17 cellular contexts compared by ENCODE assay signal in the genomic region with DNA sequence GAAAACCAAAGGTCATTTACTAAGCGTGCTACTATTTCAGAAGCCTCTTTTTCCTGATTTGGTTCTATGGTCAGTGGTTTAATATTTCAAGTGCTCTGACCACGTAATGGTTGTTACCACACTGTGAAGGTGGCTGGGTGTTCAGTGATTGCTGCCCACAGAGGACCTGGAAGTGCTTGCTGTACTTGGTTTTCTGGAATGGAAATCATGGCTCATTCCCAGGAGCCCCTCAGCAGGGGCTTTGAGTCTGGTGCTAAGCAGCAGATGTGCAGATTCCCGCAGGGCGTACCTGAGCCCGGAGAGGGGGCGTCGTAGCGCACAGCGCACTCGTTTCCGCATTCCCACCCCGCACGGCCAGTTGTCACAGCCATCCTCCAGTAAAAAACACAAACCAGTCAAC. TPM values are rescaled to one million over a fixed set of nuclear protein-coding genes. Genes with fewer than 3 reads are reported as not detected.
DNase-seq lines count a peak whose midpoint lies in the region; ATAC-seq and TF ChIP-seq lines count a peak whose summit lies in the region.
"Had no signal": no experiment of that assay in that cellular context is flagged by ENCODE, and none has a peak within 500 bp of the region (broad histone marks: within the 10 kb centered on the region; RNA-seq: fewer than 3 reads in every experiment).

No MANE protein-coding gene starts in this region.

- no peak overlapping the region for H2AK5ac ChIP-seq in mesenchymal stem cell (ENCODE audit: low read length, severe bottlenecking)

- H3K36me3 ChIP-seq in BE2C (no peaks in the 10 kb centered on the region), HEK293 (ENCODE audit: control insufficient read depth in 2 of 2, insufficient read depth in 1 of 2, low read length in 2 of 2) (peaks cover 0 to 6% of the 10 kb centered on the region in 2 experiments; a peak in 2 of 3 replicates), mesenchymal stem cell (ENCODE audit: control insufficient read depth in 1 of 2, insufficient read depth in 2 of 2, low read depth in 1 of 2, low read length in 2 of 2) (peaks cover 8 to 19% of the 10 kb centered on the region in 2 experiments)
- H3K36me3 ChIP-seq: MG63 had no signal

- no peak for ATAC-seq in GM19467 (IDR thresholded peaks at IDR 0.05; ENCODE audit: unreplicated experiment)
- ATAC-seq in effector memory CD8-positive, alpha-beta T cell (replicated peaks) = no peak
- no peak for ATAC-seq in HG03460 (IDR thresholded peaks at IDR 0.05; ENCODE audit: unreplicated experiment)
- ATAC-seq: stimulated activated memory B cell treated with anti-CD40 and anti-IgM and Interleukin-4, amounts not matched to agents 10 μg/mL and 1 μg/mL and 100 μg/mL, for 72 hours had no signal

- H3K4me3 ChIP-seq in BE2C (ENCODE audit: low read depth, low read length) (peak overlapping the region; percentile 39), HEK293 (ENCODE audit: low read depth, low read length) (no peak overlapping the region), choroid plexus epithelial cell (ENCODE audit: low read depth, low read length) (no peak overlapping the region), mesenchymal stem cell (ENCODE audit: insufficient read depth in 1 of 2, low read depth in 1 of 2, low read length in 2 of 2) (no peak overlapping the region)
- H3K4me3 ChIP-seq: MG63, skin epidermis had no signal

- H2BK5ac ChIP-seq in mesenchymal stem cell (ENCODE audit: low read depth, low read length, poor library complexity, severe bottlenecking) = no peak overlapping the region

- H3K79me1 ChIP-seq in mesenchymal stem cell (replicated peaks; ENCODE audit: low read length, poor library complexity, severe bottlenecking) = peaks cover 51% of the 10 kb centered on the region

- no peaks in the 10 kb centered on the region for H3K9me3 ChIP-seq in BE2C
- no peaks in the 10 kb centered on the region for H3K9me3 ChIP-seq in HEK293 (ENCODE audit: control insufficient read depth, insufficient read depth, low read depth, low read length)
- H3K9me3 ChIP-seq in mesenchymal stem cell (ENCODE audit: control insufficient read depth, low read length) = no peaks in the 10 kb centered on the region
- H3K9me3 ChIP-seq: MG63, neutrophil had no signal

- H3K4me3 Mint-ChIP-seq in effector memory CD8-positive, alpha-beta T cell = no peak overlapping the region
- no peak overlapping the region for H3K4me3 Mint-ChIP-seq in activated CD4-positive, alpha-beta T cell treated with anti-CD3 and anti-CD28 coated beads, Interleukin-2, amount 10 ng/mL, durations not matched to agents 24 days and 14 days
- H3K4me3 Mint-ChIP-seq: dendritic cell treated with granulocyte-macrophage colony-stimulating factor and Interleukin-4, amounts not matched to agents 40 ng/mL and 50 ng/mL, for 4 days had no signal

- H3K4ac ChIP-seq in mesenchymal stem cell (ENCODE audit: low read depth in 1 of 2, low read length in 2 of 2) = peak overlapping the region in 1 of 2 experiments; percentile 61

- H2BK12ac ChIP-seq in mesenchymal stem cell (ENCODE audit: low read length in 2 of 2) = no peak overlapping the region

- H3K4me2 ChIP-seq in mesenchymal stem cell (ENCODE audit: low read length, poor library complexity, severe bottlenecking) = no peak overlapping the region

- 97% methylated on average over 13 of the region's 13 CpGs for WGBS in mesenchymal stem cell

- POLR2A ChIA-PET in HEK293 (lab: Yijun Ruan, JAX) = no interaction called here

- peaks cover 49 to 58% of the 10 kb centered on the region in 2 donors for H3K4me1 Mint-ChIP-seq in effector memory CD8-positive, alpha-beta T cell (ENCODE audit: low read depth in 2 of 2)
- peaks cover 60% of the 10 kb centered on the region for H3K4me1 Mint-ChIP-seq in activated CD4-positive, alpha-beta T cell treated with anti-CD3 and anti-CD28 coated beads, Interleukin-2, amount 10 ng/mL, durations not matched to agents 24 days and 14 days

- H3K9ac ChIP-seq in mesenchymal stem cell (ENCODE audit: low read length) = no peak overlapping the region

- H2AFZ ChIP-seq in mesenchymal stem cell (ENCODE audit: low read depth, low read length) = no peak overlapping the region

- no peaks in the 10 kb centered on the region for H3K9me3 Mint-ChIP-seq in effector memory CD8-positive, alpha-beta T cell
- H3K9me3 Mint-ChIP-seq in activated CD4-positive, alpha-beta T cell treated with anti-CD3 and anti-CD28 coated beads, Interleukin-2, amount 10 ng/mL, durations not matched to agents 24 days and 14 days = no peaks in the 10 kb centered on the region
- H3K9me3 Mint-ChIP-seq: dendritic cell treated with granulocyte-macrophage colony-stimulating factor and Interleukin-4, amounts not matched to agents 40 ng/mL and 50 ng/mL, for 4 days; stimulated activated memory B cell treated with anti-CD40 and anti-IgM and Interleukin-4, amounts not matched to agents 10 μg/mL and 1 μg/mL and 100 μg/mL, for 72 hours had no signal

- TF ChIP-seq CTCF in BE2C (IDR thresholded peaks at IDR 0.05; ENCODE audit: low read depth, low read length) (0 out of 2 replicates have a peak, but pooled peaks have one; percentile 16), HEK293 (tag by site-specific recombination; IDR thresholded peaks at IDR 0.05) (no peak), choroid plexus epithelial cell (conservative IDR thresholded peaks at IDR 0.05; ENCODE audit: low read depth, low read length) (no peak)

- peak; percentile 27 for DNase-seq in BE2C
- DNase-seq in choroid plexus epithelial cell (ENCODE audit: low read depth) = peak; percentile 33
- DNase-seq in mesenchymal stem cell = no peak
- DNase-seq in effector memory CD8-positive, alpha-beta T cell = no peak
- DNase-seq in activated CD4-positive, alpha-beta T cell treated with anti-CD3 and anti-CD28 coated beads, Interleukin-2, amount 10 ng/mL, durations not matched to agents 24 days and 14 days = no peak
- DNase-seq: activated CD4-positive, alpha-beta T cell treated with anti-CD3 and anti-CD28 coated beads, Interleukin-2, amount 50 U/mL, for 4 hours; aorta; MG63; NCI-H2171; SIG-M5 had no signal

- H2BK15ac ChIP-seq in mesenchymal stem cell (ENCODE audit: low read depth, poor library complexity, severe bottlenecking) = no peak overlapping the region

- peaks cover 12% of the 10 kb centered on the region for H3K4me1 ChIP-seq in BE2C
- H3K4me1 ChIP-seq in HEK293 (ENCODE audit: control insufficient read depth, insufficient read depth, low read length) = 0 out of 2 replicates have a peak, but pooled peaks cover 5% of the 10 kb centered on the region
- H3K4me1 ChIP-seq in mesenchymal stem cell (ENCODE audit: control insufficient read depth, insufficient read depth, low read depth, low read length) = peaks cover 9% of the 10 kb centered on the region

- intact Hi-C loops in activated CD4-positive, alpha-beta T cell treated with anti-CD3 and anti-CD28 coated beads, Interleukin-2, amount 10 ng/mL, durations not matched to agents 24 days and 14 days (cut with micrococcal nuclease) = loop anchor here (10.0 kb wide), 1 partner anchor 1003 kb away; no protein-coding TSS in a partner anchor

- H4K91ac ChIP-seq in mesenchymal stem cell (ENCODE audit: low read length) = no peak overlapping the region

- no peak overlapping the region for H3K23ac ChIP-seq in mesenchymal stem cell (ENCODE audit: low read length in 2 of 2)

- H3K27me3 ChIP-seq in BE2C (no peaks in the 10 kb centered on the region), mesenchymal stem cell (ENCODE audit: control insufficient read depth in 1 of 2, insufficient read depth in 1 of 2, low read length in 2 of 2) (no peaks in the 10 kb centered on the region)
- H3K27me3 ChIP-seq: MG63, neutrophil had no signal

- peak overlapping the region in 1 of 2 donors; percentile 26 for H3K27ac Mint-ChIP-seq in effector memory CD8-positive, alpha-beta T cell
- no peak overlapping the region for H3K27ac Mint-ChIP-seq in activated CD4-positive, alpha-beta T cell treated with anti-CD3 and anti-CD28 coated beads, Interleukin-2, amount 10 ng/mL, durations not matched to agents 24 days and 14 days
- H3K27ac Mint-ChIP-seq: dendritic cell treated with granulocyte-macrophage colony-stimulating factor and Interleukin-4, amounts not matched to agents 40 ng/mL and 50 ng/mL, for 4 days had no signal

- CTCF ChIA-PET in HEK293 (lab: Yijun Ruan, JAX) = no interaction called here

- H3K27me3 Mint-ChIP-seq in effector memory CD8-positive, alpha-beta T cell = no peaks in the 10 kb centered on the region
- H3K27me3 Mint-ChIP-seq in activated CD4-positive, alpha-beta T cell treated with anti-CD3 and anti-CD28 coated beads, Interleukin-2, amount 10 ng/mL, durations not matched to agents 24 days and 14 days = no peaks in the 10 kb centered on the region
- H3K27me3 Mint-ChIP-seq: dendritic cell treated with granulocyte-macrophage colony-stimulating factor and Interleukin-4, amounts not matched to agents 40 ng/mL and 50 ng/mL, for 4 days; stimulated activated memory B cell treated with anti-CD40 and anti-IgM and Interleukin-4, amounts not matched to agents 10 μg/mL and 1 μg/mL and 100 μg/mL, for 72 hours had no signal

- H3K36me3 Mint-ChIP-seq in effector memory CD8-positive, alpha-beta T cell (ENCODE audit: insufficient read depth) = peaks cover 31% of the 10 kb centered on the region
- H3K36me3 Mint-ChIP-seq in activated CD4-positive, alpha-beta T cell treated with anti-CD3 and anti-CD28 coated beads, Interleukin-2, amount 10 ng/mL, durations not matched to agents 24 days and 14 days (ENCODE audit: low read depth) = peaks cover 40% of the 10 kb centered on the region

- peak overlapping the region; percentile 9 for H4K8ac ChIP-seq in mesenchymal stem cell (ENCODE audit: low read length)

- H3K18ac ChIP-seq in mesenchymal stem cell (ENCODE audit: low read depth in 1 of 2, low read length in 2 of 2) = no peak overlapping the region

- no peak overlapping the region for H3K14ac ChIP-seq in mesenchymal stem cell (ENCODE audit: low read length in 2 of 2)

- no peak overlapping the region for H3K27ac ChIP-seq in HEK293 (ENCODE audit: extremely low read depth, low read depth, low read length)
- H3K27ac ChIP-seq in mesenchymal stem cell (ENCODE audit: low read length, poor library complexity, severe bottlenecking) = no peak overlapping the region
- H3K27ac ChIP-seq: neutrophil, skin epidermis had no signal

- H2BK120ac ChIP-seq in mesenchymal stem cell (ENCODE audit: low read depth, low read length) = no peak overlapping the region

TF ChIP-seq in HEK293, 187 proteins besides CTCF, POLR2A, EP300 and RAD21:
- TF ChIP-seq ZSCAN16 (tag by site-specific recombination; IDR thresholded peaks at IDR 0.05) = peak; percentile 86
- TF ChIP-seq ZNF654 (tag by site-specific recombination; IDR thresholded peaks at IDR 0.05; ENCODE audit: low read depth) = no peak
- TF ChIP-seq ZNF658 (tag by site-specific recombination; IDR thresholded peaks at IDR 0.05) = no peak

RNA-seq across cellular contexts. Expression of a gene that starts 50.5 kb away (rescaled TPM):
- polyA plus RNA-seq in BE2C (2012; ENCODE audit: insufficient read depth, insufficient read length, low read depth) = 19.8 TPM
- polyA plus RNA-seq in mesenchymal stem cell (2013, experiment 1 of 2) = 10.7 TPM
- 11.9 TPM for polyA plus RNA-seq in mesenchymal stem cell (2013, experiment 2 of 2)
- total RNA-seq in activated CD4-positive, alpha-beta T cell treated with anti-CD3 and anti-CD28 coated beads, Interleukin-2, amount 10 ng/mL, durations not matched to agents 24 days and 14 days = 64.6 and 68.8 TPM in 2 replicates

Comparison
In these comparisons a context has a peak if more than half of its experiments do, and no peak if none do; other contexts are left out.
1. DNase-seq: peak in BE2C (single experiment) and choroid plexus epithelial cell (single experiment); none in mesenchymal stem cell (single experiment), effector memory CD8-positive, alpha-beta T cell (0 of 3) and activated CD4-positive, alpha-beta T cell treated with anti-CD3 and anti-CD28 coated beads, Interleukin-2, amount 10 ng/mL, durations not matched to agents 24 days and 14 days (single experiment).